Comparison of ENCODE assay signal across 8 cellular contexts in the genomic region with DNA sequence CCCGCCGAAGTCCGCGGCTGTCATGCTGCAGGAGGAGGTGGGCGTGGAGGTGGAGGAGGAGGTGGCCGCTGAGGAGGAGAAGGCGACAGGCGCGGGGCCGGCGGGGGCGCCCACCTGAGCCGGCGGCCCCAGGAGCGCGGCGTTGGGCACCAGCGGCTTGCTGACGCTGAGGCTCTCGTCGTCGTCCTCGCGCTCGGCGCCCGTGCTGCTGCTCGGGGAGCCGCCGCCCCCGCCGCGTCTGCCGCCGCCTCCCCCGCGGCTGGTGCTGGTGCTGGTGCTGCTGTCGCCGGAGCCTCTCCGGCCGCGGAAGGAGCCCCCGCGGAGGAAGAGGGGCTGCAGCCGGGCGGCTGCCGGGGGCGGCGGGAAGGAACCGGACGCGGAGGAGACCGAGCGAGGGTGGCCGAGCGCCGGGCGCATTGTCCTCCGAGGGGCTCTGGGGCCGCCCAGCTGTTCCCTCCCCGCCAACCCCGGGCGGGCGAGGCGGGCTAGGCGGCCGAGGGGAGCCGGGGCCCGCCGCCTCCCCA. TPM values are rescaled to one million over a fixed set of nuclear protein-coding genes. Genes with fewer than 3 reads are reported as not detected.
DNase-seq lines count a peak whose midpoint lies in the region; ATAC-seq, FAIRE-seq and TF ChIP-seq lines count a peak whose summit lies in the region.

No MANE protein-coding gene starts in this region.

- H3K9me3 Mint-ChIP-seq in naive thymus-derived CD8-positive, alpha-beta T cell, result no peaks in the 10 kb centered on the region

- H3K36me3 Mint-ChIP-seq in naive thymus-derived CD8-positive, alpha-beta T cell, result peaks cover 0 to 5% (median 0%) of the 10 kb centered on the region in 3 donors

- H3K4me3 Mint-ChIP-seq in naive thymus-derived CD8-positive, alpha-beta T cell, result peak overlapping the region in 2 of 10 donors; percentile 63 to 80

- peaks cover 28 to 46% (median 43%) of the 10 kb centered on the region in 4 donors for H3K4me1 Mint-ChIP-seq in naive thymus-derived CD8-positive, alpha-beta T cell

- TF ChIP-seq POLR2A in H54 (IDR thresholded peaks at IDR 0.05; ENCODE audit: low read depth, low read length), result no peak

- DNase-seq in DMS53 (lab: John Stamatoyannopoulos, UW), result peak; percentile 75
- DNase-seq in LoVo (ENCODE audit: low spot score), result peak; percentile 6
- DNase-seq in coronary artery (ENCODE audit: low spot score), result no peak
- DNase-seq in naive thymus-derived CD8-positive, alpha-beta T cell, result peak in 5 of 10 donors; percentile 8 to 30 (median 25)
- no peak for DNase-seq in H54 (ENCODE audit: insufficient read length, low spot score)
- DNase-seq in SIG-M5 (lab: John Stamatoyannopoulos, UW), result no peak
- DNase-seq in ureter (ENCODE audit: low spot score), result no peak

- peak overlapping the region; percentile 68 for H3K4me3 ChIP-seq in coronary artery

- FAIRE-seq in H54 (lab: Jason Lieb, UNC), result no peak

- peaks cover 6 to 20% (median 8%) of the 10 kb centered on the region in 5 donors for H3K27me3 Mint-ChIP-seq in naive thymus-derived CD8-positive, alpha-beta T cell

- peak; percentile 34 to 40 for ATAC-seq in naive thymus-derived CD8-positive, alpha-beta T cell
- no peak for ATAC-seq in HG03378 (IDR thresholded peaks at IDR 0.05; ENCODE audit: unreplicated experiment)

- POLR2A ChIA-PET in naive thymus-derived CD8-positive, alpha-beta T cell (lab: Charles Lee), result interaction anchor here (1.0 kb wide), 1 partner anchor 25 kb away, joined by 4 read pairs; no protein-coding TSS in a partner anchor

- no peak for TF ChIP-seq CTCF in coronary artery (IDR thresholded peaks at IDR 0.05)

- H3K27ac Mint-ChIP-seq in naive thymus-derived CD8-positive, alpha-beta T cell, result no peak overlapping the region

- no peak overlapping the region for H3K27ac ChIP-seq in coronary artery

RNA-seq across cellular contexts. Expression of a gene that starts 0.4 kb away (rescaled TPM):
- total RNA-seq in naive thymus-derived CD8-positive, alpha-beta T cell, result under 1 TPM; 0.08 to 0.11 TPM
- not detected for polyA plus RNA-seq in naive thymus-derived CD8-positive, alpha-beta T cell
- 0.18 TPM for total RNA-seq in ureter

RNA-seq across cellular contexts. Expression of a gene that starts 36.0 kb away (rescaled TPM):
- total RNA-seq in naive thymus-derived CD8-positive, alpha-beta T cell, result 10 to 100 TPM; 69.9 to 78.6 TPM
- 10 to 100 TPM; 26.2 to 57.7 (median 48.8) TPM for polyA plus RNA-seq in naive thymus-derived CD8-positive, alpha-beta T cell
- total RNA-seq in ureter, result 15.4 TPM

RNA-seq across cellular contexts. Expression of a gene that starts 38.3 kb away (rescaled TPM):
- total RNA-seq in naive thymus-derived CD8-positive, alpha-beta T cell, result 10 to 100 TPM; 29.3 to 33.6 TPM
- polyA plus RNA-seq in naive thymus-derived CD8-positive, alpha-beta T cell, result 10 to 100 TPM; 48.5 to 72.7 (median 59.8) TPM
- 30.2 TPM for total RNA-seq in ureter

Comparison
In these comparisons a context has a peak if more than half of its experiments do, and no peak if none do; other contexts are left out.
1. DNase-seq: peak in DMS53 (single experiment) and LoVo (single experiment); none in coronary artery (single experiment), H54 (single experiment), SIG-M5 (single experiment) and ureter (single experiment).